In genomic region chr4:55768291-55768690, GRCh38 we compare ENCODE assay signal across 12 cellular contexts. TPM values are rescaled to one million over a fixed set of nuclear protein-coding genes. Genes with fewer than 3 reads are reported as not detected.
DNase-seq lines count a peak whose midpoint lies in the region; TF ChIP-seq lines count a peak whose summit lies in the region.
"Had no signal": no experiment of that assay in that cellular context is flagged by ENCODE, and none has a peak within 500 bp of the region (broad histone marks: within the 10 kb centered on the region; RNA-seq: fewer than 3 reads in every experiment).

No MANE protein-coding gene starts in this region.

- no peak overlapping the region for H3K4me3 ChIP-seq in choroid plexus epithelial cell (ENCODE audit: low read depth, low read length)
- H3K4me3 ChIP-seq: lung had no signal

- peak; percentile 81 for DNase-seq in COLO829 (ENCODE audit: low spot score)
- DNase-seq in M059J (ENCODE audit: low read depth): peak; percentile 78
- peak; percentile 95 for DNase-seq in choroid plexus epithelial cell (ENCODE audit: low read depth)
- peak; percentile 45 to 70 for DNase-seq in lung microvascular endothelial cell (ENCODE audit: low read depth in 2 of 2)
- no peak for DNase-seq in cerebellar nuclear complex (lab: John Stamatoyannopoulos, UW)
- DNase-seq in NCI-H1694 (lab: John Stamatoyannopoulos, UW): no peak
- no peak for DNase-seq in DMS79 treated with DMSO at 0.1 percent for 48 hours (lab: John Stamatoyannopoulos, UW)
- DNase-seq in NCI-H446 treated with DMSO at 0.1 percent for 48 hours (lab: John Stamatoyannopoulos, UW): no peak
- DNase-seq: activated T-cell treated with anti-CD3 and anti-CD28 coated beads, Interleukin-2, amount 50 U/mL, for 48 hours; NCI-H510A treated with DMSO at 0.1 percent for 48 hours; stimulated activated CD4-positive, alpha-beta T cell treated with anti-CD3 and anti-CD28 coated beads, Interleukin-12 subunit alpha, Interleukin-12 subunit beta, amount 100 ng/mL, for 4 hours had no signal

- no peak for TF ChIP-seq CTCF in choroid plexus epithelial cell (conservative IDR thresholded peaks at IDR 0.05; ENCODE audit: low read depth, low read length)

RNA-seq across cellular contexts. Expression of gene EXOC1L, which starts 51.3 kb away (rescaled TPM):
- total RNA-seq in M059J (2014; rRNA removed; shearing (Covaris generic)): not detected in 2 replicates
- total RNA-seq in lung microvascular endothelial cell: not detected in 2 replicates
- total RNA-seq: lung had no signal

Comparison
In these comparisons a context has a peak if more than half of its experiments do, and no peak if none do; other contexts are left out.
1. DNase-seq: peak in COLO829 (single experiment), M059J (single experiment), choroid plexus epithelial cell (single experiment) and lung microvascular endothelial cell (2 of 2); none in cerebellar nuclear complex (0 of 2), NCI-H1694 (single experiment), DMS79 treated with DMSO at 0.1 percent for 48 hours (single experiment) and NCI-H446 treated with DMSO at 0.1 percent for 48 hours (single experiment).